Comparison of ENCODE assay signal across 28 cellular contexts in the genomic region with DNA sequence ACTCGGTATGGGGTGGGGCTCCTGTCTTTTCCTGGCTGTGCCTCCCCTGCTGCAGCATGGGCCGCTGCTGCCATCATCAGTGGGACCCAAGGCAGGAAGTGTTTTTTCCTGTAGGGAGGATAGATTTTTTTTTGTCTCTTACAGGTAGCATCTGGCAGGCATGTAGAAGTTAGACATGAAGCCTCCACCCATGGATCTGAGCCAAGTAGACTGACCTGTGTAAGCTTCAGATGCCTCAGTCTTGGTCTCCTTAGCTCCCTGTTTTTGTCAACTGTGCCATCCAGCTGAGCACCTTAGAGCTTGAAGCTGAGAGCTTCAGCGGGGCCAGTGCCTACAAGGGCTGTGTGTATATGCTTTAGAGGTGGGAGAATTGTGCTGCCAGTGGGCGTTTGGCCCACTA.
DNase-seq lines count a peak whose midpoint lies in the region; FAIRE-seq and TF ChIP-seq lines count a peak whose summit lies in the region.
"Had no signal": no experiment of that assay in that cellular context is flagged by ENCODE, and none has a peak within 500 bp of the region (broad histone marks: within the 10 kb centered on the region; RNA-seq: fewer than 3 reads in every experiment).

No MANE protein-coding gene starts in this region.

- H2AFZ ChIP-seq in mammary epithelial cell (ENCODE audit: low read depth, low read length), result no peak overlapping the region

- BruUV-seq in mammary epithelial cell (replicated peaks; lab: Mats Ljungman, UMichigan), result no TSS peak

- H3K4me3 ChIP-seq in small intestine (ENCODE audit: low read depth in 1 of 2, low read length in 2 of 2) (no peak overlapping the region), mammary epithelial cell (replicated peaks in 1 of 3; ENCODE audit: insufficient read depth in 1 of 3, low read depth in 2 of 3, low read length in 3 of 3) (no peak overlapping the region)
- H3K4me3 ChIP-seq: SJCRH30 had no signal

- no peaks in the 10 kb centered on the region for H3K79me2 ChIP-seq in mammary epithelial cell (ENCODE audit: insufficient read depth, low read length)

- H4K20me1 ChIP-seq in mammary epithelial cell (ENCODE audit: insufficient read depth, low read length), result no peaks in the 10 kb centered on the region

- TF ChIP-seq CTCF in mammary epithelial cell (conservative IDR thresholded peaks at IDR 0.05 in 1 of 2, IDR thresholded peaks at IDR 0.05 in 1 of 2; ENCODE audit: extremely low read depth in 1 of 2, insufficient read depth in 1 of 2, low read depth in 1 of 2, low read length in 2 of 2), result no peak

- H3K36me3 ChIP-seq in small intestine (ENCODE audit: control insufficient read depth in 2 of 2, insufficient read depth in 2 of 2, low read length in 2 of 2), result no peaks in the 10 kb centered on the region
- H3K36me3 ChIP-seq in mammary epithelial cell (ENCODE audit: insufficient read depth, low read length), result no peaks in the 10 kb centered on the region
- H3K36me3 ChIP-seq: BE2C, SJCRH30 had no signal

- WGBS in small intestine, 3 donors, result 63 to 71% (median 69%) methylated on average over 4 of the region's 4 CpGs
- WGBS in mammary epithelial cell (ENCODE audit: low coverage, missing lambda C conversion rate), result 30% methylated on average over 4 of the region's 4 CpGs

- dilution Hi-C loops in mammary epithelial cell (cut with HindIII; ENCODE audit: low sequenced_read_pairs), result no loop called here

- H3K4me1 ChIP-seq in small intestine (ENCODE audit: control insufficient read depth in 2 of 2, insufficient read depth in 1 of 2, low read depth in 1 of 2, low read length in 1 of 2) (no peaks in the 10 kb centered on the region), mammary epithelial cell (ENCODE audit: insufficient read depth, low read length) (no peaks in the 10 kb centered on the region)

- no peak overlapping the region for H3K4me2 ChIP-seq in mammary epithelial cell (ENCODE audit: insufficient read depth, low read depth, low read length)

- H3K27ac ChIP-seq in small intestine (ENCODE audit: low read depth in 1 of 2, low read length in 1 of 2), result no peak overlapping the region
- H3K27ac ChIP-seq in mammary epithelial cell (ENCODE audit: insufficient read depth, low read depth, low read length), result no peak overlapping the region
- H3K27ac ChIP-seq: 22Rv1, SJCRH30 had no signal

- no peak overlapping the region for H3K9ac ChIP-seq in mammary epithelial cell (ENCODE audit: insufficient read depth, low read length)

- DNase-seq in NCI-H748 (lab: John Stamatoyannopoulos, UW; ENCODE audit: unreplicated experiment), result peak; percentile 29
- no peak for DNase-seq in NCI-H748 treated with DMSO at 0.1 percent for 48 hours (lab: John Stamatoyannopoulos, UW)
- peak; percentile 51 for DNase-seq in NAMALWA (ENCODE audit: low spot score)
- DNase-seq in RPMI8226, result peak; percentile 65
- peak; percentile 16 for DNase-seq in small intestine
- no peak for DNase-seq in amygdala (lab: John Stamatoyannopoulos, UW)
- no peak for DNase-seq in activated naive CD4-positive, alpha-beta T cell (lab: John Stamatoyannopoulos, UW)
- no peak for DNase-seq in mammary epithelial cell
- DNase-seq: ACHN; BE2C; CD4-positive, alpha-beta T cell; DMS53; EL; GDM1; IMR-90; KG1; MM.1S; NCI-H1048; NCI-H1417; NCI-H1694 treated with DMSO at 0.1 percent for 48 hours; NCI-H2081; NCI-H345; NCI-H510A treated with DMSO at 0.1 percent for 48 hours; SJCRH30; T-cell had no signal

- H3K27me3 ChIP-seq in small intestine (ENCODE audit: control insufficient read depth in 2 of 2, insufficient read depth in 2 of 2, low read length in 2 of 2) (peaks cover 0 to 2% of the 10 kb centered on the region in 2 donors), mammary epithelial cell (ENCODE audit: insufficient read depth, low read length) (no peaks in the 10 kb centered on the region)
- H3K27me3 ChIP-seq: BE2C, SJCRH30 had no signal

- no peaks in the 10 kb centered on the region for H3K9me3 ChIP-seq in small intestine (ENCODE audit: control insufficient read depth, low read depth)
- H3K9me3 ChIP-seq in mammary epithelial cell (replicated peaks; ENCODE audit: insufficient read depth, low read length), result peaks cover 9% of the 10 kb centered on the region
- H3K9me3 ChIP-seq: BE2C, SJCRH30 had no signal

- in situ Hi-C loops in mammary epithelial cell (cut with MboI; ENCODE audit: low sequenced_read_pairs in 2 of 2), result no loop called here

- intact Hi-C loops in mammary epithelial cell (cut with micrococcal nuclease), result no loop called here

- no peak for FAIRE-seq in small intestine (lab: Jason Lieb, UNC)
- FAIRE-seq: GM12892, RCC 7860 had no signal

- CTCF ChIA-PET in mammary epithelial cell (lab: Charles Lee; ENCODE audit: low non-redundant PET), result no interaction called here

Comparison
In these comparisons a context has a peak if more than half of its experiments do, and no peak if none do; other contexts are left out.
1. DNase-seq: peak in NCI-H748 (single experiment), NAMALWA (single experiment), RPMI8226 (single experiment) and small intestine (single experiment); none in NCI-H748 treated with DMSO at 0.1 percent for 48 hours (single experiment), amygdala (0 of 56), activated naive CD4-positive, alpha-beta T cell (0 of 4) and mammary epithelial cell (single experiment).